19 cellular contexts compared by ENCODE assay signal in genomic region chr3:61493339-61493738, GRCh38.
DNase-seq lines count a peak whose midpoint lies in the region; ATAC-seq and TF ChIP-seq lines count a peak whose summit lies in the region.
"Had no signal": no experiment of that assay in that cellular context is flagged by ENCODE, and none has a peak within 500 bp of the region (broad histone marks: within the 10 kb centered on the region; RNA-seq: fewer than 3 reads in every experiment).

No MANE protein-coding gene starts in this region.

- DNase-seq in ELR (ENCODE audit: low read depth), result peak; percentile 50
- DNase-seq in HCEC 1CT, result peak; percentile 33
- peak; percentile 0 for DNase-seq in RWPE1 (ENCODE audit: low spot score)
- DNase-seq in activated CD8-positive, alpha-beta memory T cell treated with anti-CD3 and anti-CD28 coated beads, Interleukin-2, amount 50 U/mL, for 48 hours, result no peak
- DNase-seq in NCI-H510A (lab: John Stamatoyannopoulos, UW), result no peak
- DNase-seq: 8988T; ACHN; AML-193; BE2C; CD4-positive, alpha-beta T cell; CD8-positive, alpha-beta memory T cell; DMS 273 treated with DMSO at 0.1 percent for 48 hours; DMS79; EL; GF-D8; GOT3 had no signal

- no peak overlapping the region for H3K27ac ChIP-seq in RWPE1
- H3K27ac ChIP-seq: A549; BLaER1 treated with 17β-estradiol and CSF1 and Interleukin-3, amounts not matched to agents 10 nM and 100 nM had no signal

- POLR2A ChIA-PET in RWPE1 (lab: Yijun Ruan, JAX; ENCODE audit: low non-redundant PET), result no interaction called here

- TF ChIP-seq CTCF in RWPE1 (conservative IDR thresholded peaks at IDR 0.05; ENCODE audit: low read depth), result no peak

- CTCF ChIA-PET in RWPE1 (lab: Yijun Ruan, JAX), result no interaction called here

- no peak for ATAC-seq in GM18520 (IDR thresholded peaks at IDR 0.05; ENCODE audit: unreplicated experiment)
- ATAC-seq: A549 had no signal

Comparison
In these comparisons a context has a peak if more than half of its experiments do, and no peak if none do; other contexts are left out.
1. DNase-seq: peak in ELR (single experiment), HCEC 1CT (single experiment) and RWPE1 (single experiment); none in activated CD8-positive, alpha-beta memory T cell treated with anti-CD3 and anti-CD28 coated beads, Interleukin-2, amount 50 U/mL, for 48 hours (single experiment) and NCI-H510A (single experiment).